9 cellular contexts compared by ENCODE assay signal in genomic region chr6:148577687-148578488, GRCh38.
A peak's percentile ranks its signal among the peaks of the same experiment; 100 is the strongest.
DNase-seq lines count a peak whose midpoint lies in the region; ATAC-seq and TF ChIP-seq lines count a peak whose summit lies in the region.
"Had no signal": no experiment of that assay in that cellular context is flagged by ENCODE, and none has a peak within 500 bp of the region (broad histone marks: within the 10 kb centered on the region; RNA-seq: fewer than 3 reads in every experiment).

No MANE protein-coding gene starts in this region.

- intact Hi-C loops in esophagus squamous epithelium (cut with DNase I) (loop anchor here (10.0 kb wide), 1 partner anchor 367 kb away; no protein-coding TSS in a partner anchor), vagina (cut with DNase I) (loop anchor here (5.0 to 10.0 kb wide), 2 partner anchors 369 to 397 kb away; no protein-coding TSS in a partner anchor)
- intact Hi-C loops in naive thymus-derived CD4-positive, alpha-beta T cell (cut with micrococcal nuclease), result loop anchor here in 1 of 2 donors (1.0 to 5.0 kb wide), 2 partner anchors 370 to 854 kb away; no protein-coding TSS in a partner anchor

- H3K4me3 ChIP-seq in esophagus squamous epithelium (no peak overlapping the region), vagina (no peak overlapping the region)
- H3K4me3 ChIP-seq in naive thymus-derived CD4-positive, alpha-beta T cell (ENCODE audit: low read length), result no peak overlapping the region

- POLR2A ChIA-PET in activated CD4-positive, alpha-beta memory T cell treated with anti-CD3 and anti-CD28 coated beads, Interleukin-2, amount 10 ng/mL, durations not matched to agents 7 days and 5 days (lab: Charles Lee), result interaction anchor here (0.6 kb wide), 1 partner anchor 854 kb away, joined by 3 read pairs; no protein-coding TSS in a partner anchor
- POLR2A ChIA-PET in naive thymus-derived CD4-positive, alpha-beta T cell (lab: Charles Lee), result no interaction called here

- ATAC-seq in GM19324 (IDR thresholded peaks at IDR 0.05; ENCODE audit: low FRiP score, unreplicated experiment), result peak; percentile 92
- peak; percentile 96 for ATAC-seq in HG03175 (IDR thresholded peaks at IDR 0.05; ENCODE audit: unreplicated experiment)
- peak; percentile 90 for ATAC-seq in naive thymus-derived CD4-positive, alpha-beta T cell

- H3K4me1 ChIP-seq in esophagus squamous epithelium, result peaks cover 0 to 4% (median 0%) of the 10 kb centered on the region in 3 donors
- H3K4me1 ChIP-seq in naive thymus-derived CD4-positive, alpha-beta T cell (ENCODE audit: control insufficient read depth in 2 of 2, insufficient read depth in 2 of 2, low read length in 2 of 2), result no peaks in the 10 kb centered on the region
- H3K4me1 ChIP-seq in vagina, result no peaks in the 10 kb centered on the region

- peaks cover 3% of the 10 kb centered on the region for H3K4me1 Mint-ChIP-seq in activated CD4-positive, alpha-beta memory T cell treated with anti-CD3 and anti-CD28 coated beads, Interleukin-2, amount 10 ng/mL, durations not matched to agents 7 days and 5 days
- H3K4me1 Mint-ChIP-seq in naive thymus-derived CD4-positive, alpha-beta T cell, result peaks cover 0 to 2% (median 0%) of the 10 kb centered on the region in 7 donors

- no peak for TF ChIP-seq POLR2A in esophagus squamous epithelium (IDR thresholded peaks at IDR 0.05)
- TF ChIP-seq POLR2A in vagina (IDR thresholded peaks at IDR 0.05), result no peak

- DNase-seq in DMS 273 treated with DMSO at 0.1 percent for 48 hours (lab: John Stamatoyannopoulos, UW) (peak; percentile 18), NCI-H526 (lab: John Stamatoyannopoulos, UW) (peak; percentile 52 to 81), esophagus squamous epithelium (lab: John Stamatoyannopoulos, UW) (no peak), vagina (ENCODE audit: extremely low spot score in 2 of 2) (no peak)
- DNase-seq in activated CD4-positive, alpha-beta memory T cell treated with anti-CD3 and anti-CD28 coated beads, Interleukin-2, amount 10 ng/mL, durations not matched to agents 7 days and 5 days, result peak; percentile 53
- DNase-seq in naive thymus-derived CD4-positive, alpha-beta T cell, result peak in 2 of 9 donors; percentile 13 to 31

- peaks cover 22% of the 10 kb centered on the region for H3K27me3 Mint-ChIP-seq in activated CD4-positive, alpha-beta memory T cell treated with anti-CD3 and anti-CD28 coated beads, Interleukin-2, amount 10 ng/mL, durations not matched to agents 7 days and 5 days
- peaks cover 27 to 47% (median 35%) of the 10 kb centered on the region in 5 donors for H3K27me3 Mint-ChIP-seq in naive thymus-derived CD4-positive, alpha-beta T cell

- H3K27me3 ChIP-seq in esophagus squamous epithelium (peaks cover 0 to 15% (median 0%) of the 10 kb centered on the region in 4 donors), vagina (no peaks in the 10 kb centered on the region)
- no peaks in the 10 kb centered on the region for H3K27me3 ChIP-seq in naive thymus-derived CD4-positive, alpha-beta T cell (ENCODE audit: control insufficient read depth in 2 of 2, insufficient read depth in 2 of 2, low read length in 2 of 2)

- WGBS in esophagus squamous epithelium, 2 donors, result 4 to 6% methylated on average over 7 of the region's 7 CpGs

- no peak overlapping the region for H3K4me3 Mint-ChIP-seq in activated CD4-positive, alpha-beta memory T cell treated with anti-CD3 and anti-CD28 coated beads, Interleukin-2, amount 10 ng/mL, durations not matched to agents 7 days and 5 days
- H3K4me3 Mint-ChIP-seq in naive thymus-derived CD4-positive, alpha-beta T cell, result no peak overlapping the region
- H3K4me3 Mint-ChIP-seq: dendritic cell treated with granulocyte-macrophage colony-stimulating factor and Interleukin-4, amounts not matched to agents 40 ng/mL and 50 ng/mL, for 4 days had no signal

- H3K36me3 ChIP-seq in esophagus squamous epithelium (no peaks in the 10 kb centered on the region), vagina (no peaks in the 10 kb centered on the region)
- H3K36me3 ChIP-seq in naive thymus-derived CD4-positive, alpha-beta T cell (ENCODE audit: control insufficient read depth in 2 of 3, insufficient read depth in 3 of 3, low read length in 3 of 3), result no peaks in the 10 kb centered on the region

- no peaks in the 10 kb centered on the region for H3K9me3 Mint-ChIP-seq in activated CD4-positive, alpha-beta memory T cell treated with anti-CD3 and anti-CD28 coated beads, Interleukin-2, amount 10 ng/mL, durations not matched to agents 7 days and 5 days
- no peaks in the 10 kb centered on the region for H3K9me3 Mint-ChIP-seq in naive thymus-derived CD4-positive, alpha-beta T cell
- H3K9me3 Mint-ChIP-seq: dendritic cell treated with granulocyte-macrophage colony-stimulating factor and Interleukin-4, amounts not matched to agents 40 ng/mL and 50 ng/mL, for 4 days had no signal

- H3K27ac ChIP-seq in esophagus squamous epithelium, result no peak overlapping the region
- H3K27ac ChIP-seq in naive thymus-derived CD4-positive, alpha-beta T cell (ENCODE audit: low read depth, low read length), result no peak overlapping the region
- H3K27ac ChIP-seq in vagina, result no peak overlapping the region

- TF ChIP-seq CTCF in esophagus squamous epithelium (IDR thresholded peaks at IDR 0.05), result peak; percentile 16 to 76 (median 66)
- peak; percentile 21 to 80 (median 57) for TF ChIP-seq CTCF in vagina (IDR thresholded peaks at IDR 0.05)

- no peaks in the 10 kb centered on the region for H3K36me3 Mint-ChIP-seq in activated CD4-positive, alpha-beta memory T cell treated with anti-CD3 and anti-CD28 coated beads, Interleukin-2, amount 10 ng/mL, durations not matched to agents 7 days and 5 days (ENCODE audit: low read depth)
- no peaks in the 10 kb centered on the region for H3K36me3 Mint-ChIP-seq in naive thymus-derived CD4-positive, alpha-beta T cell

- H3K9me3 ChIP-seq in esophagus squamous epithelium (no peaks in the 10 kb centered on the region), vagina (no peaks in the 10 kb centered on the region)
- H3K9me3 ChIP-seq in naive thymus-derived CD4-positive, alpha-beta T cell (ENCODE audit: control insufficient read depth in 2 of 3, low read length in 3 of 3), result no peaks in the 10 kb centered on the region

- no peak overlapping the region for H3K27ac Mint-ChIP-seq in activated CD4-positive, alpha-beta memory T cell treated with anti-CD3 and anti-CD28 coated beads, Interleukin-2, amount 10 ng/mL, durations not matched to agents 7 days and 5 days
- H3K27ac Mint-ChIP-seq in naive thymus-derived CD4-positive, alpha-beta T cell, result no peak overlapping the region
- H3K27ac Mint-ChIP-seq: dendritic cell treated with granulocyte-macrophage colony-stimulating factor and Interleukin-4, amounts not matched to agents 40 ng/mL and 50 ng/mL, for 4 days had no signal

- CTCF ChIA-PET in activated CD4-positive, alpha-beta memory T cell treated with anti-CD3 and anti-CD28 coated beads, Interleukin-2, amount 10 ng/mL, durations not matched to agents 7 days and 5 days (lab: Charles Lee), result interaction anchor here (0.8 to 2.6 kb wide), 23 partner anchors 9 to 939 kb away, joined by 3 to 20 read pairs (median 4); no protein-coding TSS in a partner anchor
- CTCF ChIA-PET in naive thymus-derived CD4-positive, alpha-beta T cell (lab: Charles Lee), result interaction anchor here (0.6 to 1.1 kb wide), 2 partner anchors 349 to 1289 kb away, joined by 3 read pairs; no protein-coding TSS in a partner anchor

Comparison
In these comparisons a context has a peak if more than half of its experiments do, and no peak if none do; other contexts are left out.
1. DNase-seq: peak in DMS 273 treated with DMSO at 0.1 percent for 48 hours (single experiment), NCI-H526 (2 of 2) and activated CD4-positive, alpha-beta memory T cell treated with anti-CD3 and anti-CD28 coated beads, Interleukin-2, amount 10 ng/mL, durations not matched to agents 7 days and 5 days (single experiment); none in esophagus squamous epithelium (single experiment) and vagina (0 of 2).
2. Peak in every context shown above with its lines, with median percentiles within 50 percentile points of each other: ATAC-seq.